In genomic region chr17:4966844-4967538, GRCh38 we compare ENCODE assay signal across 8 cellular contexts. TPM values are rescaled to one million over a fixed set of nuclear protein-coding genes. Genes with fewer than 3 reads are reported as not detected.
A peak's percentile ranks its signal among the peaks of the same experiment; 100 is the strongest.
DNase-seq lines count a peak whose midpoint lies in the region; ATAC-seq and TF ChIP-seq lines count a peak whose summit lies in the region.

No MANE protein-coding gene starts in this region.

- no peak for TF ChIP-seq EP300 in sigmoid colon (IDR thresholded peaks at IDR 0.05)

- DNase-seq in NCI-H1930 (lab: John Stamatoyannopoulos, UW): peak; percentile 97
- peak; percentile 96 for DNase-seq in T-helper 22 cell (ENCODE audit: low read depth)
- DNase-seq in brain microvascular endothelial cell: peak; percentile 100
- peak; percentile 99 for DNase-seq in iPS DF 4.7 (ENCODE audit: extremely low read depth, low spot score)
- peak; percentile 100 for DNase-seq in sigmoid colon

- in situ Hi-C loops in brain microvascular endothelial cell (cut with HindIII; ENCODE audit: low pct_ligation_motif_present, low sequenced_read_pairs): no loop called here

- H3K9me3 ChIP-seq in sigmoid colon: no peaks in the 10 kb centered on the region

- H3K27ac ChIP-seq in 22Rv1 (peak overlapping the region; percentile 96), brain microvascular endothelial cell (peak overlapping the region; percentile 97), sigmoid colon (peak overlapping the region; percentile 91 to 97 (median 95))

- ATAC-seq in GM18508 (IDR thresholded peaks at IDR 0.05; ENCODE audit: insufficient read depth, unreplicated experiment) (peak; percentile 67), HG02973 (IDR thresholded peaks at IDR 0.05; ENCODE audit: unreplicated experiment) (peak; percentile 69)

- WGBS in sigmoid colon, 2 donors: 0% methylated on average over 42 of the region's 42 CpGs

- peaks cover 0 to 47% (median 40%) of the 10 kb centered on the region in 4 donors for H3K4me1 ChIP-seq in sigmoid colon

- no peaks in the 10 kb centered on the region for H3K27me3 ChIP-seq in brain microvascular endothelial cell (replicated peaks)
- H3K27me3 ChIP-seq in sigmoid colon: no peaks in the 10 kb centered on the region

- intact Hi-C loops in sigmoid colon (cut with DNase I): loop anchor here (1.0 to 2.0 kb wide), 2 partner anchors 18 to 26 kb away; partner anchors contain the start of genes RNF167 and SLC25A11

- peak; percentile 45 to 51 for TF ChIP-seq POLR2A in sigmoid colon (IDR thresholded peaks at IDR 0.05)

- peaks cover 19% of the 10 kb centered on the region for H3K36me3 ChIP-seq in brain microvascular endothelial cell (replicated peaks)
- peaks cover 0 to 17% (median 7%) of the 10 kb centered on the region in 4 donors for H3K36me3 ChIP-seq in sigmoid colon

- TF ChIP-seq CTCF in 22Rv1 (IDR thresholded peaks at IDR 0.05) (no peak), brain microvascular endothelial cell (IDR thresholded peaks at IDR 0.05; ENCODE audit: low read depth, low read length, missing control alignments) (no peak), sigmoid colon (IDR thresholded peaks at IDR 0.05) (no peak)

- peak overlapping the region; percentile 84 for H3K4me3 ChIP-seq in brain microvascular endothelial cell (ENCODE audit: low read depth, low read length)
- H3K4me3 ChIP-seq in sigmoid colon: peak overlapping the region; percentile 66 to 71 (median 69)

RNA-seq across cellular contexts. Expression of gene SPAG7, which starts 0.6 kb away (rescaled TPM):
- 10 to 100 TPM; 42.6 to 84.5 (median 72.3) TPM for total RNA-seq in sigmoid colon
- polyA plus RNA-seq in sigmoid colon: 10 to 100 TPM; 67.8 to 79.3 (median 73.9) TPM

RNA-seq across cellular contexts. Expression of gene ENO3, which starts 16.1 kb away (rescaled TPM):
- 1 to 10 TPM; 2.5 to 9.1 (median 5.1) TPM for total RNA-seq in sigmoid colon
- polyA plus RNA-seq in sigmoid colon: 10 to 100 TPM in 1 of 3 donors, 1 to 10 TPM in 1, under 1 TPM in 1; 0.69 to 10.3 (median 5.4) TPM

RNA-seq across cellular contexts. Expression of gene PFN1, which starts 18.7 kb away (rescaled TPM):
- total RNA-seq in sigmoid colon: 1,000 to 10,000 TPM in 1 of 4 donors, 100 to 1,000 TPM in 3; 690 to 1,141 (median 828) TPM
- polyA plus RNA-seq in sigmoid colon: 1,000 to 10,000 TPM in 1 of 3 donors, 100 to 1,000 TPM in 2; 853 to 1,404 (median 948) TPM

RNA-seq across cellular contexts. Expression of gene CAMTA2, which starts 20.5 kb away (rescaled TPM):
- total RNA-seq in sigmoid colon: 10 to 100 TPM in 3 of 4 donors, 1 to 10 TPM in 1; 9.9 to 24.6 (median 21.7) TPM
- polyA plus RNA-seq in sigmoid colon: 10 to 100 TPM; 35.1 to 64.5 (median 42.0) TPM

RNA-seq across cellular contexts. Expression of gene RNF167, which starts 26.9 kb away (rescaled TPM):
- 10 to 100 TPM; 51.2 to 71.2 (median 60.3) TPM for total RNA-seq in sigmoid colon
- polyA plus RNA-seq in sigmoid colon: 100 to 1,000 TPM in 1 of 3 donors, 10 to 100 TPM in 2; 45.0 to 120 (median 83.9) TPM

Comparison
In these comparisons a context has a peak if more than half of its experiments do, and no peak if none do; other contexts are left out.
1. Peak in every context shown above with its lines: DNase-seq, ATAC-seq, H3K4me3 ChIP-seq and H3K27ac ChIP-seq.